ENCODE assay signal across 24 cellular contexts in genomic region chr7:65907501-65908198, GRCh38. TPM values are rescaled to one million over a fixed set of nuclear protein-coding genes. Genes with fewer than 3 reads are reported as not detected.
DNase-seq lines count a peak whose midpoint lies in the region; ATAC-seq and TF ChIP-seq lines count a peak whose summit lies in the region.
"Had no signal": no experiment of that assay in that cellular context is flagged by ENCODE, and none has a peak within 500 bp of the region (broad histone marks: within the 10 kb centered on the region; RNA-seq: fewer than 3 reads in every experiment).

No MANE protein-coding gene starts in this region.

- no peak overlapping the region for H3K9ac ChIP-seq in HUES48 (ENCODE audit: low read depth, low read length)

- peak; percentile 75 to 88 (median 86) for ATAC-seq in right lobe of liver
- peak in 1 of 2 donors; percentile 49 for ATAC-seq in upper lobe of left lung (ENCODE audit: low FRiP score in 2 of 2)
- ATAC-seq: activated CD4-positive, alpha-beta T cell treated with anti-CD3 and anti-CD28 coated beads for 36 hours; naive thymus-derived CD8-positive, alpha-beta T cell; right cardiac atrium had no signal

- intact Hi-C loops in right lobe of liver (cut with DNase I), result no loop called here

- H3K4me1 ChIP-seq in HUES48 (ENCODE audit: control insufficient read depth, insufficient read depth, low read length) (peaks cover 19% of the 10 kb centered on the region), right lobe of liver (peaks cover 0 to 51% (median 3%) of the 10 kb centered on the region in 4 donors), upper lobe of left lung (peaks cover 3 to 27% (median 14%) of the 10 kb centered on the region in 4 donors)
- H3K4me1 ChIP-seq: SJSA1 had no signal

- TF ChIP-seq CTCF in choroid plexus epithelial cell (conservative IDR thresholded peaks at IDR 0.05; ENCODE audit: low read depth, low read length), result no peak
- no peak for TF ChIP-seq CTCF in right lobe of liver (IDR thresholded peaks at IDR 0.05)
- no peak for TF ChIP-seq CTCF in upper lobe of left lung (IDR thresholded peaks at IDR 0.05)

- H3K27ac ChIP-seq in HUES48 (ENCODE audit: low read depth, low read length) (peak overlapping the region; percentile 26), right lobe of liver (peak overlapping the region; percentile 5 to 94 (median 88)), upper lobe of left lung (peak overlapping the region in 3 of 4 donors; percentile 31 to 65 (median 38))
- H3K27ac ChIP-seq: SJSA1, thoracic aorta had no signal

- H3K9me3 ChIP-seq in HUES48 (ENCODE audit: control insufficient read depth, insufficient read depth, low read length), result no peaks in the 10 kb centered on the region; the same call in 1 of the 2 replicates
- H3K9me3 ChIP-seq in right lobe of liver, result no peaks in the 10 kb centered on the region
- H3K9me3 ChIP-seq in upper lobe of left lung, result no peaks in the 10 kb centered on the region
- H3K9me3 ChIP-seq: SJSA1, thoracic aorta had no signal

- no peak for TF ChIP-seq EP300 in upper lobe of left lung (IDR thresholded peaks at IDR 0.05)

- no peak overlapping the region for H3K4me3 ChIP-seq in HUES48 (ENCODE audit: low read depth, low read length)
- no peak overlapping the region for H3K4me3 ChIP-seq in choroid plexus epithelial cell (ENCODE audit: low read depth, low read length)
- H3K4me3 ChIP-seq in right lobe of liver, result peak overlapping the region in 2 of 3 donors; percentile 10 to 30
- no peak overlapping the region for H3K4me3 ChIP-seq in upper lobe of left lung
- H3K4me3 ChIP-seq: SJSA1, thoracic aorta had no signal

- peaks cover 3% of the 10 kb centered on the region; the same call in 1 of the 2 replicates for H3K36me3 ChIP-seq in HUES48 (ENCODE audit: control insufficient read depth, insufficient read depth, low read length)
- no peaks in the 10 kb centered on the region for H3K36me3 ChIP-seq in right lobe of liver
- no peaks in the 10 kb centered on the region for H3K36me3 ChIP-seq in upper lobe of left lung
- H3K36me3 ChIP-seq: SJSA1, thoracic aorta had no signal

- 32% methylated on average over 6 of the region's 6 CpGs for WGBS in right lobe of liver (ENCODE audit: insufficient coverage, low coverage, low lambda C conversion rate, missing lambda C conversion rate)
- 79 to 81% methylated on average over 6 of the region's 6 CpGs for WGBS in upper lobe of left lung, 2 donors

- TF ChIP-seq POLR2A in right lobe of liver (IDR thresholded peaks at IDR 0.05) (no peak), upper lobe of left lung (IDR thresholded peaks at IDR 0.05) (no peak)

- H3K27me3 ChIP-seq in HUES48 (ENCODE audit: control insufficient read depth, insufficient read depth, low read length) (no peaks in the 10 kb centered on the region), right lobe of liver (no peaks in the 10 kb centered on the region), upper lobe of left lung (no peaks in the 10 kb centered on the region)
- H3K27me3 ChIP-seq: SJSA1 had no signal

- DNase-seq in choroid plexus epithelial cell (ENCODE audit: low read depth) (peak; percentile 28), right lobe of liver (no peak), upper lobe of left lung (no peak), NCI-H2107 (lab: John Stamatoyannopoulos, UW) (no peak), NCI-H2196 treated with DMSO at 0.1 percent for 48 hours (lab: John Stamatoyannopoulos, UW; ENCODE audit: unreplicated experiment) (no peak), germinal center (ENCODE audit: low spot score) (no peak)
- DNase-seq: activated CD4-positive, alpha-beta T cell treated with anti-CD3 and anti-CD28 coated beads for 36 hours; activated effector memory CD4-positive, alpha-beta T cell treated with anti-CD3 and anti-CD28 coated beads, Interleukin-2, amount 50 U/mL, for 16 hours; activated naive CD8-positive, alpha-beta T cell treated with anti-CD3 and anti-CD28 coated beads, Interleukin-2, amount 10 ng/mL, durations not matched to agents 7 days and 5 days; DMS 273 treated with DMSO at 0.1 percent for 48 hours; head of caudate nucleus; IMR-90; midbrain; naive thymus-derived CD8-positive, alpha-beta T cell; NCI-H1105; NCI-H2081 treated with DMSO at 0.1 percent for 48 hours; NCI-H510A; right cardiac atrium; stimulated activated CD4-positive, alpha-beta T cell treated with anti-CD3 and anti-CD28 coated beads, Interleukin-12 subunit alpha, Interleukin-12 subunit beta, amount 100 ng/mL, for 4 hours; stimulated activated CD4-positive, alpha-beta T cell treated with anti-CD3 and anti-CD28 coated beads, Interleukin-4, amount 100 ng/mL, for 4 hours; stimulated activated naive CD4-positive, alpha-beta T cell treated with Interleukin-2 at 50 U/mL for 16 hours had no signal

RNA-seq across cellular contexts. Expression of gene VKORC1L1, which starts 34.8 kb away (rescaled TPM):
- total RNA-seq in right lobe of liver (10 to 100 TPM in 5 of 6 experiments, 1 to 10 TPM in 1; 9.2 to 26.1 (median 13.2) TPM), upper lobe of left lung (10 to 100 TPM; 14.7 to 49.1 (median 33.8) TPM)

Comparison
In these comparisons a context has a peak if more than half of its experiments do, and no peak if none do; other contexts are left out.
1. H3K27ac ChIP-seq: peak in every context shown above with its lines; median percentile 88 in right lobe of liver; 38 in upper lobe of left lung; 26 in HUES48.
2. H3K4me3 ChIP-seq: peak in right lobe of liver (2 of 3); none in HUES48 (single experiment), choroid plexus epithelial cell (single experiment) and upper lobe of left lung (0 of 4).